ENCODE assay signal across 1 cellular context in the genomic region with DNA sequence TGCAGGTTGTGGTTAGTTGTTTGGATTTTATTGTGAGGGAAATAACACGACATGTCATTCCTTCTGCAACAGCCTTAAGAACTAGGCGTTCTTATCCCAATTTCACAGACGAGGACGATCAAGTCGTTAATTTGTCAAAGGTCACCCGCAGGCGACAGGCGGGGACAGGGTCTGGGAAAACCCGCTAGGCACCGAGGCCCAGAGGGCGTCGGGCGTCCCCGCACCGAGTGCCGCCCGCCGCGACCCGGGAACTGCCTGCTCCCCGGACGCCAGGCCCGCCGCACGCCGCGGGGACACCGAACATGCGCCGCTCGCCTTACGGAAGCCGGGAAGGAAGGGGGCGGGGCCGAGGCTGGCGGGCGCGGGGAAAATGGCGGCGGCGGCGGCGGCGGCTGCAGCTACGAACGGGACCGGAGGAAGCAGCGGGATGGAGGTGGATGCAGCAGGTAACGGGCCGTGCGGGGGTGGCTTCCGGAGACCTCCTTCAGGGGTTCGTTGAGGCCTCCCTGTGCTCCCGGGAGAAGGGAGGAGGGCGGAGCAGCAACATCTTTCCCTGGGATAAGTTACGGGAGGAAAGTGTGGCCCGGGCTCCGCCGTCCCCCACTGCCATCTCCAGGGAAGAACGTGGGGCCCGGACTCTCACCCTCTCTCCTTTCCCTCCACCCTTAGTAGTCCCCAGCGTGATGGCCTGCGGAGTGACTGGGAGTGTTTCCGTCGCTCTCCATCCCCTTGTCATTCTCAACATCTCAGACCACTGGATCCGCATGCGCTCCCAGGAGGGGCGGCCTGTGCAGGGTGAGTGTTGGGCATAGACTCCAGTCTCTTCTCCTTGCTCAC.
TF ChIP-seq lines count a peak whose summit lies in the region.

A gene (plus strand): TSS at position 349 of the 837 bp plus-strand sequence. CDS start 22 bp downstream, at position 371.

TF ChIP-seq in HepG2, 621 proteins besides CTCF, POLR2A, EP300 and RAD21 (continued from another document and continues in another):
- TF ChIP-seq SOX5 (CRISPR knock-in tag; IDR thresholded peaks at IDR 0.05; ENCODE audit: borderline replicate concordance): peak; percentile 41; the same call in 1 of the 2 replicates
- 0 out of 2 replicates have a peak, but pooled peaks have one; percentile 23 for TF ChIP-seq SNAPC2 (CRISPR knock-in tag; IDR thresholded peaks at IDR 0.05)
- peak; percentile 80; the same call in 1 of the 2 replicates for TF ChIP-seq ZNF552 (CRISPR knock-in tag; IDR thresholded peaks at IDR 0.05; ENCODE audit: borderline replicate concordance)
- TF ChIP-seq TBP (CRISPR knock-in tag; IDR thresholded peaks at IDR 0.05): no peak
- peak; percentile 84; the same call in 1 of the 2 replicates for TF ChIP-seq DR1 (CRISPR knock-in tag; IDR thresholded peaks at IDR 0.05)
- TF ChIP-seq, protein P1, sequence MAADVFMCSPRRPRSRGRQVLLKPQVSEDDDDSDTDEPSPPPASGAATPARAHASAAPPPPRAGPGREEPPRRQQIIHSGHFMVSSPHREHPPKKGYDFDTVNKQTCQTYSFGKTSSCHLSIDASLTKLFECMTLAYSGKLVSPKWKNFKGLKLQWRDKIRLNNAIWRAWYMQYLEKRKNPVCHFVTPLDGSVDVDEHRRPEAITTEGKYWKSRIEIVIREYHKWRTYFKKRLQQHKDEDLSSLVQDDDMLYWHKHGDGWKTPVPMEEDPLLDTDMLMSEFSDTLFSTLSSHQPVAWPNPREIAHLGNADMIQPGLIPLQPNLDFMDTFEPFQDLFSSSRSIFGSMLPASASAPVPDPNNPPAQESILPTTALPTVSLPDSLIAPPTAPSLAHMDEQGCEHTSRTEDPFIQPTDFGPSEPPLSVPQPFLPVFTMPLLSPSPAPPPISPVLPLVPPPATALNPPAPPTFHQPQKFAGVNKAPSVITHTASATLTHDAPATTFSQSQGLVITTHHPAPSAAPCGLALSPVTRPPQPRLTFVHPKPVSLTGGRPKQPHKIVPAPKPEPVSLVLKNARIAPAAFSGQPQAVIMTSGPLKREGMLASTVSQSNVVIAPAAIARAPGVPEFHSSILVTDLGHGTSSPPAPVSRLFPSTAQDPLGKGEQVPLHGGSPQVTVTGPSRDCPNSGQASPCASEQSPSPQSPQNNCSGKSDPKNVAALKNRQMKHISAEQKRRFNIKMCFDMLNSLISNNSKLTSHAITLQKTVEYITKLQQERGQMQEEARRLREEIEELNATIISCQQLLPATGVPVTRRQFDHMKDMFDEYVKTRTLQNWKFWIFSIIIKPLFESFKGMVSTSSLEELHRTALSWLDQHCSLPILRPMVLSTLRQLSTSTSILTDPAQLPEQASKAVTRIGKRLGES (CRISPR knock-in tag; IDR thresholded peaks at IDR 0.05; ENCODE audit: borderline replicate concordance): peak; percentile 34; the same call in 1 of the 2 replicates
- TF ChIP-seq, protein P2, sequence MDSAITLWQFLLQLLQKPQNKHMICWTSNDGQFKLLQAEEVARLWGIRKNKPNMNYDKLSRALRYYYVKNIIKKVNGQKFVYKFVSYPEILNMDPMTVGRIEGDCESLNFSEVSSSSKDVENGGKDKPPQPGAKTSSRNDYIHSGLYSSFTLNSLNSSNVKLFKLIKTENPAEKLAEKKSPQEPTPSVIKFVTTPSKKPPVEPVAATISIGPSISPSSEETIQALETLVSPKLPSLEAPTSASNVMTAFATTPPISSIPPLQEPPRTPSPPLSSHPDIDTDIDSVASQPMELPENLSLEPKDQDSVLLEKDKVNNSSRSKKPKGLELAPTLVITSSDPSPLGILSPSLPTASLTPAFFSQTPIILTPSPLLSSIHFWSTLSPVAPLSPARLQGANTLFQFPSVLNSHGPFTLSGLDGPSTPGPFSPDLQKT (CRISPR knock-in tag; IDR thresholded peaks at IDR 0.05; ENCODE audit: borderline replicate concordance): no peak
- TF ChIP-seq REXO4 (CRISPR knock-in tag; IDR thresholded peaks at IDR 0.05; ENCODE audit: borderline replicate concordance): peak; percentile 95
- TF ChIP-seq, protein P3, sequence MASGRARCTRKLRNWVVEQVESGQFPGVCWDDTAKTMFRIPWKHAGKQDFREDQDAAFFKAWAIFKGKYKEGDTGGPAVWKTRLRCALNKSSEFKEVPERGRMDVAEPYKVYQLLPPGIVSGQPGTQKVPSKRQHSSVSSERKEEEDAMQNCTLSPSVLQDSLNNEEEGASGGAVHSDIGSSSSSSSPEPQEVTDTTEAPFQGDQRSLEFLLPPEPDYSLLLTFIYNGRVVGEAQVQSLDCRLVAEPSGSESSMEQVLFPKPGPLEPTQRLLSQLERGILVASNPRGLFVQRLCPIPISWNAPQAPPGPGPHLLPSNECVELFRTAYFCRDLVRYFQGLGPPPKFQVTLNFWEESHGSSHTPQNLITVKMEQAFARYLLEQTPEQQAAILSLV (CRISPR knock-in tag; IDR thresholded peaks at IDR 0.05; ENCODE audit: borderline replicate concordance): peak; percentile 98; the same call in 1 of the 2 replicates
- TF ChIP-seq, protein P4, sequence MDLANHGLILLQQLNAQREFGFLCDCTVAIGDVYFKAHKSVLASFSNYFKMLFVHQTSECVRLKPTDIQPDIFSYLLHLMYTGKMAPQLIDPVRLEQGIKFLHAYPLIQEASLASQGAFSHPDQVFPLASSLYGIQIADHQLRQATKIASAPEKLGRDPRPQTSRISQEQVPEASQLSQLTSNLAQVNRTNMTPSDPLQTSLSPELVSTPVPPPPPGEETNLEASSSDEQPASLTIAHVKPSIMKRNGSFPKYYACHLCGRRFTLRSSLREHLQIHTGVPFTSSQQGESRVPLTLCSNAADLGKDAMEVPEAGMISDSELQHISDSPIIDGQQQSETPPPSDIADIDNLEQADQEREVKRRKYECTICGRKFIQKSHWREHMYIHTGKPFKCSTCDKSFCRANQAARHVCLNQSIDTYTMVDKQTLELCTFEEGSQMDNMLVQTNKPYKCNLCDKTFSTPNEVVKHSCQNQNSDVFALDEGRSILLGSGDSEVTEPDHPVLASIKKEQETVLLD (CRISPR knock-in tag; IDR thresholded peaks at IDR 0.05; ENCODE audit: low read depth): peak; percentile 97
- TF ChIP-seq, protein P5, sequence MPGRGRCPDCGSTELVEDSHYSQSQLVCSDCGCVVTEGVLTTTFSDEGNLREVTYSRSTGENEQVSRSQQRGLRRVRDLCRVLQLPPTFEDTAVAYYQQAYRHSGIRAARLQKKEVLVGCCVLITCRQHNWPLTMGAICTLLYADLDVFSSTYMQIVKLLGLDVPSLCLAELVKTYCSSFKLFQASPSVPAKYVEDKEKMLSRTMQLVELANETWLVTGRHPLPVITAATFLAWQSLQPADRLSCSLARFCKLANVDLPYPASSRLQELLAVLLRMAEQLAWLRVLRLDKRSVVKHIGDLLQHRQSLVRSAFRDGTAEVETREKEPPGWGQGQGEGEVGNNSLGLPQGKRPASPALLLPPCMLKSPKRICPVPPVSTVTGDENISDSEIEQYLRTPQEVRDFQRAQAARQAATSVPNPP (CRISPR knock-in tag; IDR thresholded peaks at IDR 0.05): peak; percentile 90
- no peak for TF ChIP-seq RORA (CRISPR knock-in tag; IDR thresholded peaks at IDR 0.05)
- peak; percentile 98 for TF ChIP-seq ZNF547 (CRISPR knock-in tag; IDR thresholded peaks at IDR 0.05)
- 0 out of 2 replicates have a peak, but pooled peaks have one; percentile 37 for TF ChIP-seq NAIF1 (CRISPR knock-in tag; IDR thresholded peaks at IDR 0.05; ENCODE audit: borderline replicate concordance)
- TF ChIP-seq ZNF772 (CRISPR knock-in tag; IDR thresholded peaks at IDR 0.05): peak; percentile 89; the same call in 1 of the 2 replicates
- peak; percentile 97 for TF ChIP-seq KDM5B (CRISPR knock-in tag; IDR thresholded peaks at IDR 0.05; ENCODE audit: borderline replicate concordance)
- TF ChIP-seq, protein P6, sequence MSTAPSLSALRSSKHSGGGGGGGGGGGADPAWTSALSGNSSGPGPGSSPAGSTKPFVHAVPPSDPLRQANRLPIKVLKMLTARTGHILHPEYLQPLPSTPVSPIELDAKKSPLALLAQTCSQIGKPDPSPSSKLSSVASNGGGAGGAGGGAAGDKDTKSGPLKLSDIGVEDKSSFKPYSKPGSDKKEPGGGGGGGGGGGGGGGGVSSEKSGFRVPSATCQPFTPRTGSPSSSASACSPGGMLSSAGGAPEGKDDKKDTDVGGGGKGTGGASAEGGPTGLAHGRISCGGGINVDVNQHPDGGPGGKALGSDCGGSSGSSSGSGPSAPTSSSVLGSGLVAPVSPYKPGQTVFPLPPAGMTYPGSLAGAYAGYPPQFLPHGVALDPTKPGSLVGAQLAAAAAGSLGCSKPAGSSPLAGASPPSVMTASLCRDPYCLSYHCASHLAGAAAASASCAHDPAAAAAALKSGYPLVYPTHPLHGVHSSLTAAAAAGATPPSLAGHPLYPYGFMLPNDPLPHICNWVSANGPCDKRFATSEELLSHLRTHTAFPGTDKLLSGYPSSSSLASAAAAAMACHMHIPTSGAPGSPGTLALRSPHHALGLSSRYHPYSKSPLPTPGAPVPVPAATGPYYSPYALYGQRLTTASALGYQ (CRISPR knock-in tag; IDR thresholded peaks at IDR 0.05): peak; percentile 44
- no peak for TF ChIP-seq SCMH1 (CRISPR knock-in tag; IDR thresholded peaks at IDR 0.05; ENCODE audit: borderline replicate concordance)
- 0 out of 2 replicates have a peak, but pooled peaks have one; percentile 76 for TF ChIP-seq ZNF343 (CRISPR knock-in tag; IDR thresholded peaks at IDR 0.05)
- TF ChIP-seq NR3C1 (CRISPR knock-in tag; IDR thresholded peaks at IDR 0.05): no peak
- TF ChIP-seq HOXA5 (CRISPR knock-in tag; IDR thresholded peaks at IDR 0.05): peak; percentile 71; the same call in 1 of the 2 replicates
- TF ChIP-seq NCOA1 (CRISPR knock-in tag; IDR thresholded peaks at IDR 0.05): peak; percentile 79; the same call in 1 of the 2 replicates
- peak; percentile 82; the same call in 1 of the 2 replicates for TF ChIP-seq MTA1 (CRISPR knock-in tag; IDR thresholded peaks at IDR 0.05; ENCODE audit: borderline replicate concordance)
- no peak for TF ChIP-seq SRSF4 (IDR thresholded peaks at IDR 0.05; ENCODE audit: low read depth, low read length, poor library complexity, severe bottlenecking)
- peak; percentile 67; the same call in 1 of the 2 replicates for TF ChIP-seq ZNF251 (CRISPR knock-in tag; IDR thresholded peaks at IDR 0.05)
- TF ChIP-seq, protein P7, sequence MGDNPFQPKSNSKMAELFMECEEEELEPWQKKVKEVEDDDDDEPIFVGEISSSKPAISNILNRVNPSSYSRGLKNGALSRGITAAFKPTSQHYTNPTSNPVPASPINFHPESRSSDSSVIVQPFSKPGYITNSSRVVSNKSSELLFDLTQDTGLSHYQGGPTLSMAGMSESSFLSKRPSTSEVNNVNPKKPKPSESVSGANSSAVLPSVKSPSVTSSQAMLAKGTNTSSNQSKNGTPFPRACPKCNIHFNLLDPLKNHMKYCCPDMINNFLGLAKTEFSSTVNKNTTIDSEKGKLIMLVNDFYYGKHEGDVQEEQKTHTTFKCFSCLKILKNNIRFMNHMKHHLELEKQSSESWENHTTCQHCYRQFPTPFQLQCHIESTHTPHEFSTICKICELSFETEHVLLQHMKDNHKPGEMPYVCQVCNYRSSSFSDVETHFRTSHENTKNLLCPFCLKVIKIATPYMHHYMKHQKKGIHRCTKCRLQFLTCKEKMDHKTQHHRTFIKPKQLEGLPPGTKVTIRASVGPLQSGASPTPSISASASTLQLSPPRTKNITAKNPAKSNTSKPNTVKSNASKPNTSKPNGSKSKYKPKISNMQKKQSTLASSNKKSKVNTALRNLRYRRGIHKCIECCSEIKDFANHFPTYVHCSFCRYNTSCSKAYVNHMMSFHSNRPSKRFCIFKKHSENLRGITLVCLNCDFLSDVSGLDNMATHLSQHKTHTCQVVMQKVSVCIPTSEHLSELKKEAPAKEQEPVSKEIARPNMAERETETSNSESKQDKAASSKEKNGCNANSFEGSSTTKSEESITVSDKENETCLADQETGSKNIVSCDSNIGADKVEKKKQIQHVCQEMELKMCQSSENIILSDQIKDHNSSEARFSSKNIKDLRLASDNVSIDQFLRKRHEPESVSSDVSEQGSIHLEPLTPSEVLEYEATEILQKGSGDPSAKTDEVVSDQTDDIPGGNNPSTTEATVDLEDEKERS (CRISPR knock-in tag; IDR thresholded peaks at IDR 0.05): 0 out of 2 replicates have a peak, but pooled peaks have one; percentile 34
- no peak; the same call in 1 of the 2 replicates for TF ChIP-seq MAF1 (CRISPR knock-in tag; IDR thresholded peaks at IDR 0.05; ENCODE audit: borderline replicate concordance)
- TF ChIP-seq NFRKB (IDR thresholded peaks at IDR 0.05): no peak
- peak; percentile 96; the same call in 1 of the 2 replicates for TF ChIP-seq ZNF724P (CRISPR knock-in tag; IDR thresholded peaks at IDR 0.05; ENCODE audit: borderline replicate concordance)
- TF ChIP-seq, protein P8, sequence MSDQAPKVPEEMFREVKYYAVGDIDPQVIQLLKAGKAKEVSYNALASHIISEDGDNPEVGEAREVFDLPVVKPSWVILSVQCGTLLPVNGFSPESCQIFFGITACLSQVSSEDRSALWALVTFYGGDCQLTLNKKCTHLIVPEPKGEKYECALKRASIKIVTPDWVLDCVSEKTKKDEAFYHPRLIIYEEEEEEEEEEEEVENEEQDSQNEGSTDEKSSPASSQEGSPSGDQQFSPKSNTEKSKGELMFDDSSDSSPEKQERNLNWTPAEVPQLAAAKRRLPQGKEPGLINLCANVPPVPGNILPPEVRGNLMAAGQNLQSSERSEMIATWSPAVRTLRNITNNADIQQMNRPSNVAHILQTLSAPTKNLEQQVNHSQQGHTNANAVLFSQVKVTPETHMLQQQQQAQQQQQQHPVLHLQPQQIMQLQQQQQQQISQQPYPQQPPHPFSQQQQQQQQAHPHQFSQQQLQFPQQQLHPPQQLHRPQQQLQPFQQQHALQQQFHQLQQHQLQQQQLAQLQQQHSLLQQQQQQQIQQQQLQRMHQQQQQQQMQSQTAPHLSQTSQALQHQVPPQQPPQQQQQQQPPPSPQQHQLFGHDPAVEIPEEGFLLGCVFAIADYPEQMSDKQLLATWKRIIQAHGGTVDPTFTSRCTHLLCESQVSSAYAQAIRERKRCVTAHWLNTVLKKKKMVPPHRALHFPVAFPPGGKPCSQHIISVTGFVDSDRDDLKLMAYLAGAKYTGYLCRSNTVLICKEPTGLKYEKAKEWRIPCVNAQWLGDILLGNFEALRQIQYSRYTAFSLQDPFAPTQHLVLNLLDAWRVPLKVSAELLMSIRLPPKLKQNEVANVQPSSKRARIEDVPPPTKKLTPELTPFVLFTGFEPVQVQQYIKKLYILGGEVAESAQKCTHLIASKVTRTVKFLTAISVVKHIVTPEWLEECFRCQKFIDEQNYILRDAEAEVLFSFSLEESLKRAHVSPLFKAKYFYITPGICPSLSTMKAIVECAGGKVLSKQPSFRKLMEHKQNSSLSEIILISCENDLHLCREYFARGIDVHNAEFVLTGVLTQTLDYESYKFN (CRISPR knock-in tag; conservative IDR thresholded peaks at IDR 0.05): peak; percentile 52; the same call in 1 of the 2 replicates
- TF ChIP-seq, protein P9, sequence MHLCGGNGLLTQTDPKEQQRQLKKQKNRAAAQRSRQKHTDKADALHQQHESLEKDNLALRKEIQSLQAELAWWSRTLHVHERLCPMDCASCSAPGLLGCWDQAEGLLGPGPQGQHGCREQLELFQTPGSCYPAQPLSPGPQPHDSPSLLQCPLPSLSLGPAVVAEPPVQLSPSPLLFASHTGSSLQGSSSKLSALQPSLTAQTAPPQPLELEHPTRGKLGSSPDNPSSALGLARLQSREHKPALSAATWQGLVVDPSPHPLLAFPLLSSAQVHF (CRISPR knock-in tag; IDR thresholded peaks at IDR 0.05): peak; percentile 97
- TF ChIP-seq HOXD1 (CRISPR knock-in tag; IDR thresholded peaks at IDR 0.05): peak; percentile 86
- TF ChIP-seq ZSCAN12 (CRISPR knock-in tag; IDR thresholded peaks at IDR 0.05): no peak; the same call in 1 of the 2 replicates
- no peak for TF ChIP-seq ATF7 (IDR thresholded peaks at IDR 0.05)
- peak; percentile 53; the same call in 1 of the 2 replicates for TF ChIP-seq ATF7 (CRISPR knock-in tag; IDR thresholded peaks at IDR 0.05)
- TF ChIP-seq RXRB (CRISPR knock-in tag; IDR thresholded peaks at IDR 0.05; ENCODE audit: borderline replicate concordance): peak; percentile 69
- TF ChIP-seq ZNF749 (CRISPR knock-in tag; IDR thresholded peaks at IDR 0.05; ENCODE audit: borderline replicate concordance): peak; percentile 99
- peak; percentile 86 for TF ChIP-seq ZNF615 (CRISPR knock-in tag; IDR thresholded peaks at IDR 0.05; ENCODE audit: borderline replicate concordance)
